17 cellular contexts compared by ENCODE assay signal in genomic region chr5:126455264-126455663, GRCh38. TPM values are rescaled to one million over a fixed set of nuclear protein-coding genes. Genes with fewer than 3 reads are reported as not detected.
DNase-seq lines count a peak whose midpoint lies in the region; ATAC-seq and TF ChIP-seq lines count a peak whose summit lies in the region.
"Had no signal": no experiment of that assay in that cellular context is flagged by ENCODE, and none has a peak within 500 bp of the region (broad histone marks: within the 10 kb centered on the region; RNA-seq: fewer than 3 reads in every experiment).

No MANE protein-coding gene starts in this region.

- CTCF ChIA-PET in HEK293 (lab: Yijun Ruan, JAX) = interaction anchor here (1.5 kb wide), 1 partner anchor 45 kb away, joined by 6 read pairs; no protein-coding TSS in a partner anchor

- POLR2A ChIA-PET in HEK293 (lab: Yijun Ruan, JAX) = no interaction called here

- DNase-seq in breast epithelium (ENCODE audit: low spot score in 2 of 2) = no peak
- no peak for DNase-seq in activated CD8-positive, alpha-beta memory T cell treated with anti-CD3 and anti-CD28 coated beads, Interleukin-2, amount 50 U/mL, for 48 hours
- no peak for DNase-seq in stimulated activated CD4-positive, alpha-beta T cell treated with anti-CD3 and anti-CD28 coated beads, Interleukin-2, amount 100 ng/mL, for 24 hours
- DNase-seq: ACHN; CD4-positive, alpha-beta memory T cell; DMS79 treated with DMSO at 0.1 percent for 48 hours; MG63; NCI-H1105; NCI-H187; NCI-H774 had no signal

- no peak for TF ChIP-seq POLR2A in breast epithelium (IDR thresholded peaks at IDR 0.05)

- TF ChIP-seq CTCF in HEK293 (tag by site-specific recombination; IDR thresholded peaks at IDR 0.05) = no peak
- no peak for TF ChIP-seq CTCF in breast epithelium (IDR thresholded peaks at IDR 0.05)

- H3K4me1 ChIP-seq in HEK293 (ENCODE audit: control insufficient read depth, insufficient read depth, low read length) = peaks cover 7% of the 10 kb centered on the region; the same call in 1 of the 2 replicates
- H3K4me1 ChIP-seq in breast epithelium = peaks cover 0 to 3% of the 10 kb centered on the region in 2 donors

- intact Hi-C loops in breast epithelium (cut with DNase I; ENCODE audit: low total_unique reads) = no loop called here

- no peak overlapping the region for H3K4me3 ChIP-seq in HEK293 (ENCODE audit: low read depth, low read length)
- H3K4me3 ChIP-seq in breast epithelium = no peak overlapping the region
- H3K4me3 ChIP-seq: MG63 had no signal

- H3K27me3 ChIP-seq in breast epithelium (no peaks in the 10 kb centered on the region), layer of hippocampus (ENCODE audit: control insufficient read depth, insufficient read depth, low read length) (no peaks in the 10 kb centered on the region)
- H3K27me3 ChIP-seq: MG63 had no signal

- H3K9me3 ChIP-seq in HEK293 (ENCODE audit: control insufficient read depth, insufficient read depth, low read depth, low read length) = no peaks in the 10 kb centered on the region
- no peaks in the 10 kb centered on the region for H3K9me3 ChIP-seq in breast epithelium
- H3K9me3 ChIP-seq: MG63 had no signal

- H3K27ac ChIP-seq in HEK293 (ENCODE audit: extremely low read depth, low read depth, low read length) (no peak overlapping the region), breast epithelium (peak overlapping the region; percentile 27 to 49), layer of hippocampus (ENCODE audit: low read depth, low read length) (peak overlapping the region; percentile 86), temporal lobe (ENCODE audit: low read depth, low read length) (peak overlapping the region; percentile 96)
- H3K27ac ChIP-seq: KMS-11 had no signal

- no peak for ATAC-seq in HG03378 (IDR thresholded peaks at IDR 0.05; ENCODE audit: unreplicated experiment)
- ATAC-seq: Right ventricle myocardium inferior had no signal

- no peaks in the 10 kb centered on the region for H3K36me3 ChIP-seq in HEK293 (ENCODE audit: control insufficient read depth in 2 of 2, insufficient read depth in 1 of 2, low read length in 2 of 2)
- no peaks in the 10 kb centered on the region for H3K36me3 ChIP-seq in breast epithelium
- H3K36me3 ChIP-seq: MG63 had no signal

TF ChIP-seq in HEK293, 187 proteins besides CTCF, POLR2A, EP300 and RAD21:
- TF ChIP-seq, protein P1, sequence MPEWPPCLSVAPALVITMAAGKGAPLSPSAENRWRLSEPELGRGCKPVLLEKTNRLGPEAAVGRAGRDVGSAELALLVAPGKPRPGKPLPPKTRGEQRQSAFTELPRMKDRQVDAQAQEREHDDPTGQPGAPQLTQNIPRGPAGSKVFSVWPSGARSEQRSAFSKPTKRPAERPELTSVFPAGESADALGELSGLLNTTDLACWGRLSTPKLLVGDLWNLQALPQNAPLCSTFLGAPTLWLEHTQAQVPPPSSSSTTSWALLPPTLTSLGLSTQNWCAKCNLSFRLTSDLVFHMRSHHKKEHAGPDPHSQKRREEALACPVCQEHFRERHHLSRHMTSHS (tag by site-specific recombination; IDR thresholded peaks at IDR 0.05) = no peak
- TF ChIP-seq ZNF169 (tag by site-specific recombination; IDR thresholded peaks at IDR 0.05) (no peak), ZNF560 (tag by site-specific recombination; IDR thresholded peaks at IDR 0.05; ENCODE audit: borderline replicate concordance) (no peak), ZNF121 (tag by site-specific recombination; IDR thresholded peaks at IDR 0.05) (no peak), PRDM1 (tag by site-specific recombination; IDR thresholded peaks at IDR 0.05) (peak; percentile 56), ZNF221 (tag by site-specific recombination; IDR thresholded peaks at IDR 0.05; ENCODE audit: borderline replicate concordance) (no peak), OVOL3 (tag by site-specific recombination; IDR thresholded peaks at IDR 0.05) (no peak)
- TF ChIP-seq, protein P2, sequence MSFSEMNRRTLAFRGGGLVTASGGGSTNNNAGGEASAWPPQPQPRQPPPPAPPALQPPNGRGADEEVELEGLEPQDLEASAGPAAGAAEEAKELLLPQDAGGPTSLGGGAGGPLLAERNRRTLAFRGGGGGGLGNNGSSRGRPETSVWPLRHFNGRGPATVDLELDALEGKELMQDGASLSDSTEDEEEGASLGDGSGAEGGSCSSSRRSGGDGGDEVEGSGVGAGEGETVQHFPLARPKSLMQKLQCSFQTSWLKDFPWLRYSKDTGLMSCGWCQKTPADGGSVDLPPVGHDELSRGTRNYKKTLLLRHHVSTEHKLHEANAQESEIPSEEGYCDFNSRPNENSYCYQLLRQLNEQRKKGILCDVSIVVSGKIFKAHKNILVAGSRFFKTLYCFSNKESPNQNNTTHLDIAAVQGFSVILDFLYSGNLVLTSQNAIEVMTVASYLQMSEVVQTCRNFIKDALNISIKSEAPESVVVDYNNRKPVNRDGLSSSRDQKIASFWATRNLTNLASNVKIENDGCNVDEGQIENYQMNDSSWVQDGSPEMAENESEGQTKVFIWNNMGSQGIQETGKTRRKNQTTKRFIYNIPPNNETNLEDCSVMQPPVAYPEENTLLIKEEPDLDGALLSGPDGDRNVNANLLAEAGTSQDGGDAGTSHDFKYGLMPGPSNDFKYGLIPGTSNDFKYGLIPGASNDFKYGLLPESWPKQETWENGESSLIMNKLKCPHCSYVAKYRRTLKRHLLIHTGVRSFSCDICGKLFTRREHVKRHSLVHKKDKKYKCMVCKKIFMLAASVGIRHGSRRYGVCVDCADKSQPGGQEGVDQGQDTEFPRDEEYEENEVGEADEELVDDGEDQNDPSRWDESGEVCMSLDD (tag by site-specific recombination; IDR thresholded peaks at IDR 0.05) = no peak
- TF ChIP-seq, protein P3, sequence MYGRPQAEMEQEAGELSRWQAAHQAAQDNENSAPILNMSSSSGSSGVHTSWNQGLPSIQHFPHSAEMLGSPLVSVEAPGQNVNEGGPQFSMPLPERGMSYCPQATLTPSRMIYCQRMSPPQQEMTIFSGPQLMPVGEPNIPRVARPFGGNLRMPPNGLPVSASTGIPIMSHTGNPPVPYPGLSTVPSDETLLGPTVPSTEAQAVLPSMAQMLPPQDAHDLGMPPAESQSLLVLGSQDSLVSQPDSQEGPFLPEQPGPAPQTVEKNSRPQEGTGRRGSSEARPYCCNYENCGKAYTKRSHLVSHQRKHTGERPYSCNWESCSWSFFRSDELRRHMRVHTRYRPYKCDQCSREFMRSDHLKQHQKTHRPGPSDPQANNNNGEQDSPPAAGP (tag by site-specific recombination; IDR thresholded peaks at IDR 0.05) = no peak
TF ChIP-seq in HEK293: peak in this region for 1.

RNA-seq across cellular contexts. Expression of gene GRAMD2B, which starts 32.1 kb away (rescaled TPM):
- total RNA-seq in breast epithelium (100 to 1,000 TPM in 2 of 3 donors, 10 to 100 TPM in 1; 38.1 to 206 (median 103) TPM), temporal lobe (8.6 TPM)
- total RNA-seq: NCI-H460 had no signal
